1 cellular context compared by ENCODE assay signal in the genomic region with DNA sequence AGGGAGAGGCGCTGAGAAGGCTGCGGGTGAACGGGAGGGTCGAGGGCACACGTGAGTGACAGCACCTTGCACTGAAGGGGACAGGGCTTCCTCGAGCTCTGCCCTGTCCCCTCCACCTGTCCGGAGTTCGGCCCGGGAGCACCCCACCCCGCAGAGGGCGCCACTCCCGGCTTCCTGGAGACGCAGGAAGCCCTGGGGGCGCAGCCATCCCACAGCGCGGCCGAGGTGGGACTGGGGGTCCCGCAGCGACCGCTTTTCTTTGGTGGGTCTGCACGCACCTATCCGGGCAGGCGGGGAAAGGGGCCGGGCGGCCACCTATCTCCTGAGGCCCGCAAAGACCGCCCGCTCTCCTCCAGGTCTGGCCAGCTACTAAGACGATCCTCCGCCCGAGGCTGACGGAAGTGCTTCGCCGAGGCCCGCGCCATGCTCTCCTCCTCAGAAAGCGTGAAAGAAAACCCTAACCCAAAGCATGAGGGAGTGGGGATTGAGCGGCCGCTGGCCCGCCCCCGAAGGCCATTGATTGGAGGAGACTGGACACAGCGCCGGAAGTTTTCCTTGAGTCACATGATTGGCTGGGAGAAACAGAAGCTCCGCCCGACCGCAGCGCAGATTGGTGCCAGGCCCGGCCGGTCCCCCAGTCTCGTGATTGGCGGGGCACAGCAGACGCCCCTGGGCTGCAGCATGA.
TF ChIP-seq lines count a peak whose summit lies in the region.

No MANE protein-coding gene starts in this region.

TF ChIP-seq in HepG2, 621 proteins besides CTCF, POLR2A, EP300 and RAD21 (continued from another document and continues in another):
- TF ChIP-seq, protein P1, sequence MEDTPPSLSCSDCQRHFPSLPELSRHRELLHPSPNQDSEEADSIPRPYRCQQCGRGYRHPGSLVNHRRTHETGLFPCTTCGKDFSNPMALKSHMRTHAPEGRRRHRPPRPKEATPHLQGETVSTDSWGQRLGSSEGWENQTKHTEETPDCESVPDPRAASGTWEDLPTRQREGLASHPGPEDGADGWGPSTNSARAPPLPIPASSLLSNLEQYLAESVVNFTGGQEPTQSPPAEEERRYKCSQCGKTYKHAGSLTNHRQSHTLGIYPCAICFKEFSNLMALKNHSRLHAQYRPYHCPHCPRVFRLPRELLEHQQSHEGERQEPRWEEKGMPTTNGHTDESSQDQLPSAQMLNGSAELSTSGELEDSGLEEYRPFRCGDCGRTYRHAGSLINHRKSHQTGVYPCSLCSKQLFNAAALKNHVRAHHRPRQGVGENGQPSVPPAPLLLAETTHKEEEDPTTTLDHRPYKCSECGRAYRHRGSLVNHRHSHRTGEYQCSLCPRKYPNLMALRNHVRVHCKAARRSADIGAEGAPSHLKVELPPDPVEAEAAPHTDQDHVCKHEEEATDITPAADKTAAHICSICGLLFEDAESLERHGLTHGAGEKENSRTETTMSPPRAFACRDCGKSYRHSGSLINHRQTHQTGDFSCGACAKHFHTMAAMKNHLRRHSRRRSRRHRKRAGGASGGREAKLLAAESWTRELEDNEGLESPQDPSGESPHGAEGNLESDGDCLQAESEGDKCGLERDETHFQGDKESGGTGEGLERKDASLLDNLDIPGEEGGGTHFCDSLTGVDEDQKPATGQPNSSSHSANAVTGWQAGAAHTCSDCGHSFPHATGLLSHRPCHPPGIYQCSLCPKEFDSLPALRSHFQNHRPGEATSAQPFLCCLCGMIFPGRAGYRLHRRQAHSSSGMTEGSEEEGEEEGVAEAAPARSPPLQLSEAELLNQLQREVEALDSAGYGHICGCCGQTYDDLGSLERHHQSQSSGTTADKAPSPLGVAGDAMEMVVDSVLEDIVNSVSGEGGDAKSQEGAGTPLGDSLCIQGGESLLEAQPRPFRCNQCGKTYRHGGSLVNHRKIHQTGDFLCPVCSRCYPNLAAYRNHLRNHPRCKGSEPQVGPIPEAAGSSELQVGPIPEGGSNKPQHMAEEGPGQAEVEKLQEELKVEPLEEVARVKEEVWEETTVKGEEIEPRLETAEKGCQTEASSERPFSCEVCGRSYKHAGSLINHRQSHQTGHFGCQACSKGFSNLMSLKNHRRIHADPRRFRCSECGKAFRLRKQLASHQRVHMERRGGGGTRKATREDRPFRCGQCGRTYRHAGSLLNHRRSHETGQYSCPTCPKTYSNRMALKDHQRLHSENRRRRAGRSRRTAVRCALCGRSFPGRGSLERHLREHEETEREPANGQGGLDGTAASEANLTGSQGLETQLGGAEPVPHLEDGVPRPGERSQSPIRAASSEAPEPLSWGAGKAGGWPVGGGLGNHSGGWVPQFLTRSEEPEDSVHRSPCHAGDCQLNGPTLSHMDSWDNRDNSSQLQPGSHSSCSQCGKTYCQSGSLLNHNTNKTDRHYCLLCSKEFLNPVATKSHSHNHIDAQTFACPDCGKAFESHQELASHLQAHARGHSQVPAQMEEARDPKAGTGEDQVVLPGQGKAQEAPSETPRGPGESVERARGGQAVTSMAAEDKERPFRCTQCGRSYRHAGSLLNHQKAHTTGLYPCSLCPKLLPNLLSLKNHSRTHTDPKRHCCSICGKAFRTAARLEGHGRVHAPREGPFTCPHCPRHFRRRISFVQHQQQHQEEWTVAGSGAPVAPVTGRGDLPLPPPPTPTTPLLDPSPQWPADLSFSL (CRISPR knock-in tag; IDR thresholded peaks at IDR 0.05): no peak
- TF ChIP-seq ZNF850 (CRISPR knock-in tag; conservative IDR thresholded peaks at IDR 0.05): peak; percentile 48; the same call in 1 of the 2 replicates
- TF ChIP-seq BRD4 (CRISPR knock-in tag; IDR thresholded peaks at IDR 0.05): peak; percentile 36; the same call in 1 of the 2 replicates
- peak; percentile 91; the same call in 1 of the 2 replicates for TF ChIP-seq ARID2 (CRISPR knock-in tag; IDR thresholded peaks at IDR 0.05; ENCODE audit: borderline replicate concordance)
- peak; percentile 38; the same call in 1 of the 2 replicates for TF ChIP-seq EED (CRISPR knock-in tag; IDR thresholded peaks at IDR 0.05)
- no peak; the same call in 1 of the 2 replicates for TF ChIP-seq ONECUT2 (CRISPR knock-in tag; IDR thresholded peaks at IDR 0.05)
- peak; percentile 88 for TF ChIP-seq ZNF501 (CRISPR knock-in tag; IDR thresholded peaks at IDR 0.05)
- TF ChIP-seq, protein P2, sequence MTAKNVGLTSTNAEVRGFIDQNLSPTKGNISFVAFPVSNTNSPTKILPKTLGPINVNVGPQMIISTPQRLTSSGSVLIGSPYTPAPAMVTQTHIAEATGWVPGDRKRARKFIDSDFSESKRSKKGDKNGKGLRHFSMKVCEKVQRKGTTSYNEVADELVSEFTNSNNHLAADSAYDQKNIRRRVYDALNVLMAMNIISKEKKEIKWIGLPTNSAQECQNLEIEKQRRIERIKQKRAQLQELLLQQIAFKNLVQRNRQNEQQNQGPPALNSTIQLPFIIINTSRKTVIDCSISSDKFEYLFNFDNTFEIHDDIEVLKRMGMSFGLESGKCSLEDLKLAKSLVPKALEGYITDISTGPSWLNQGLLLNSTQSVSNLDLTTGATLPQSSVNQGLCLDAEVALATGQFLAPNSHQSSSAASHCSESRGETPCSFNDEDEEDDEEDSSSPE (CRISPR knock-in tag; IDR thresholded peaks at IDR 0.05): peak; percentile 87
- peak; percentile 96 for TF ChIP-seq ZNF816 (CRISPR knock-in tag; IDR thresholded peaks at IDR 0.05; ENCODE audit: borderline replicate concordance)
- peak; percentile 23; the same call in 1 of the 2 replicates for TF ChIP-seq TMF1 (CRISPR knock-in tag; IDR thresholded peaks at IDR 0.05; ENCODE audit: low read depth)
- peak; percentile 96; the same call in 1 of the 2 replicates for TF ChIP-seq ZSCAN12 (CRISPR knock-in tag; IDR thresholded peaks at IDR 0.05)
- TF ChIP-seq ZNF772 (CRISPR knock-in tag; IDR thresholded peaks at IDR 0.05): peak; percentile 93
- peak; percentile 87 for TF ChIP-seq ZNF224 (CRISPR knock-in tag; IDR thresholded peaks at IDR 0.05)
- TF ChIP-seq ZNF619 (CRISPR knock-in tag; IDR thresholded peaks at IDR 0.05): peak; percentile 74
- TF ChIP-seq ZNF678 (CRISPR knock-in tag; IDR thresholded peaks at IDR 0.05): peak; percentile 50; the same call in 1 of the 2 replicates
- TF ChIP-seq RAD51 (IDR thresholded peaks at IDR 0.05; ENCODE audit: borderline replicate concordance): peak; percentile 57; the same call in 1 of the 2 replicates
- no peak; the same call in 1 of the 2 replicates for TF ChIP-seq SIN3A (IDR thresholded peaks at IDR 0.05; ENCODE audit: borderline replicate concordance, low read depth, low read length)
- peak; percentile 94 for TF ChIP-seq ZNF782 (CRISPR knock-in tag; IDR thresholded peaks at IDR 0.05; ENCODE audit: borderline replicate concordance)
- TF ChIP-seq, protein P3, sequence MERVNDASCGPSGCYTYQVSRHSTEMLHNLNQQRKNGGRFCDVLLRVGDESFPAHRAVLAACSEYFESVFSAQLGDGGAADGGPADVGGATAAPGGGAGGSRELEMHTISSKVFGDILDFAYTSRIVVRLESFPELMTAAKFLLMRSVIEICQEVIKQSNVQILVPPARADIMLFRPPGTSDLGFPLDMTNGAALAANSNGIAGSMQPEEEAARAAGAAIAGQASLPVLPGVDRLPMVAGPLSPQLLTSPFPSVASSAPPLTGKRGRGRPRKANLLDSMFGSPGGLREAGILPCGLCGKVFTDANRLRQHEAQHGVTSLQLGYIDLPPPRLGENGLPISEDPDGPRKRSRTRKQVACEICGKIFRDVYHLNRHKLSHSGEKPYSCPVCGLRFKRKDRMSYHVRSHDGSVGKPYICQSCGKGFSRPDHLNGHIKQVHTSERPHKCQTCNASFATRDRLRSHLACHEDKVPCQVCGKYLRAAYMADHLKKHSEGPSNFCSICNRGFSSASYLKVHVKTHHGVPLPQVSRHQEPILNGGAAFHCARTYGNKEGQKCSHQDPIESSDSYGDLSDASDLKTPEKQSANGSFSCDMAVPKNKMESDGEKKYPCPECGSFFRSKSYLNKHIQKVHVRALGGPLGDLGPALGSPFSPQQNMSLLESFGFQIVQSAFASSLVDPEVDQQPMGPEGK (CRISPR knock-in tag; IDR thresholded peaks at IDR 0.05): peak; percentile 57
- peak; percentile 91 for TF ChIP-seq HOXA5 (CRISPR knock-in tag; IDR thresholded peaks at IDR 0.05)
- TF ChIP-seq NFIB (CRISPR knock-in tag; IDR thresholded peaks at IDR 0.05; ENCODE audit: borderline replicate concordance): 0 out of 2 replicates have a peak, but pooled peaks have one; percentile 19
- peak; percentile 97 for TF ChIP-seq ELF4 (CRISPR knock-in tag; IDR thresholded peaks at IDR 0.05; ENCODE audit: borderline replicate concordance)
- peak; percentile 80; the same call in 1 of the 2 replicates for TF ChIP-seq PRMT3 (CRISPR knock-in tag; IDR thresholded peaks at IDR 0.05; ENCODE audit: borderline replicate concordance, low read depth)
- peak; percentile 90 for TF ChIP-seq SALL1 (CRISPR knock-in tag; IDR thresholded peaks at IDR 0.05)
- peak; percentile 69 for TF ChIP-seq SP5 (CRISPR knock-in tag; IDR thresholded peaks at IDR 0.05; ENCODE audit: borderline replicate concordance, low read depth)
- TF ChIP-seq ZNF382 (CRISPR knock-in tag; IDR thresholded peaks at IDR 0.05; ENCODE audit: borderline replicate concordance): no peak
- peak; percentile 94 for TF ChIP-seq ZNF543 (CRISPR knock-in tag; IDR thresholded peaks at IDR 0.05)
- TF ChIP-seq, protein P4, sequence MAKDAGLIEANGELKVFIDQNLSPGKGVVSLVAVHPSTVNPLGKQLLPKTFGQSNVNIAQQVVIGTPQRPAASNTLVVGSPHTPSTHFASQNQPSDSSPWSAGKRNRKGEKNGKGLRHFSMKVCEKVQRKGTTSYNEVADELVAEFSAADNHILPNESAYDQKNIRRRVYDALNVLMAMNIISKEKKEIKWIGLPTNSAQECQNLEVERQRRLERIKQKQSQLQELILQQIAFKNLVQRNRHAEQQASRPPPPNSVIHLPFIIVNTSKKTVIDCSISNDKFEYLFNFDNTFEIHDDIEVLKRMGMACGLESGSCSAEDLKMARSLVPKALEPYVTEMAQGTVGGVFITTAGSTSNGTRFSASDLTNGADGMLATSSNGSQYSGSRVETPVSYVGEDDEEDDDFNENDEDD (CRISPR knock-in tag; IDR thresholded peaks at IDR 0.05; ENCODE audit: borderline replicate concordance): peak; percentile 91
- TF ChIP-seq, protein P5, sequence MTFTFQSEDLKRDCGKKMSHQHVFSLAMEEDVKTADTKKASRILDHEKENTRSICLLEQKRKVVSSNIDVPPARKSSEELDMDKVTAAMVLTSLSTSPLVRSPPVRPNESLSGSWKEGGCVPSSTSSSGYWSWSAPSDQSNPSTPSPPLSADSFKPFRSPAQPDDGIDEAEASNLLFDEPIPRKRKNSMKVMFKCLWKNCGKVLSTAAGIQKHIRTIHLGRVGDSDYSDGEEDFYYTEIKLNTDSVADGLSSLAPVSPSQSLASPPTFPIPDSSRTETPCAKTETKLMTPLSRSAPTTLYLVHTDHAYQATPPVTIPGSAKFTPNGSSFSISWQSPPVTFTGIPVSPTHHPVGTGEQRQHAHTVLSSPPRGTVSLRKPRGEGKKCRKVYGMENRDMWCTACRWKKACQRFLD (CRISPR knock-in tag; IDR thresholded peaks at IDR 0.05; ENCODE audit: borderline replicate concordance): peak; percentile 93
- TF ChIP-seq YEATS4 (CRISPR knock-in tag; IDR thresholded peaks at IDR 0.05; ENCODE audit: borderline replicate concordance): peak; percentile 94
- peak; percentile 94 for TF ChIP-seq ZNF747 (CRISPR knock-in tag; IDR thresholded peaks at IDR 0.05; ENCODE audit: borderline replicate concordance)
- TF ChIP-seq ZNF30 (CRISPR knock-in tag; IDR thresholded peaks at IDR 0.05): peak; percentile 76; the same call in 1 of the 2 replicates
- TF ChIP-seq ZNF616 (CRISPR knock-in tag; IDR thresholded peaks at IDR 0.05; ENCODE audit: low read depth): peak; percentile 73
- TF ChIP-seq MIER3 (CRISPR knock-in tag; IDR thresholded peaks at IDR 0.05; ENCODE audit: borderline replicate concordance): peak; percentile 72; the same call in 1 of the 2 replicates
- peak; percentile 97; the same call in 1 of the 2 replicates for TF ChIP-seq ZNF607 (CRISPR knock-in tag; IDR thresholded peaks at IDR 0.05; ENCODE audit: borderline replicate concordance)
- peak; percentile 12; the same call in 1 of the 2 replicates for TF ChIP-seq HNF4G (IDR thresholded peaks at IDR 0.05; ENCODE audit: borderline replicate concordance, low read depth, low read length)
- TF ChIP-seq HNF4G (CRISPR knock-in tag; IDR thresholded peaks at IDR 0.05; ENCODE audit: borderline replicate concordance, low read depth): peak; percentile 12; the same call in 1 of the 2 replicates
- TF ChIP-seq FOXC1 (CRISPR knock-in tag; IDR thresholded peaks at IDR 0.05; ENCODE audit: borderline replicate concordance): peak; percentile 65; the same call in 1 of the 2 replicates
- TF ChIP-seq, protein P6, sequence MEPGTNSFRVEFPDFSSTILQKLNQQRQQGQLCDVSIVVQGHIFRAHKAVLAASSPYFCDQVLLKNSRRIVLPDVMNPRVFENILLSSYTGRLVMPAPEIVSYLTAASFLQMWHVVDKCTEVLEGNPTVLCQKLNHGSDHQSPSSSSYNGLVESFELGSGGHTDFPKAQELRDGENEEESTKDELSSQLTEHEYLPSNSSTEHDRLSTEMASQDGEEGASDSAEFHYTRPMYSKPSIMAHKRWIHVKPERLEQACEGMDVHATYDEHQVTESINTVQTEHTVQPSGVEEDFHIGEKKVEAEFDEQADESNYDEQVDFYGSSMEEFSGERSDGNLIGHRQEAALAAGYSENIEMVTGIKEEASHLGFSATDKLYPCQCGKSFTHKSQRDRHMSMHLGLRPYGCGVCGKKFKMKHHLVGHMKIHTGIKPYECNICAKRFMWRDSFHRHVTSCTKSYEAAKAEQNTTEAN (CRISPR knock-in tag; conservative IDR thresholded peaks at IDR 0.05): peak; percentile 95
- TF ChIP-seq, protein P7, sequence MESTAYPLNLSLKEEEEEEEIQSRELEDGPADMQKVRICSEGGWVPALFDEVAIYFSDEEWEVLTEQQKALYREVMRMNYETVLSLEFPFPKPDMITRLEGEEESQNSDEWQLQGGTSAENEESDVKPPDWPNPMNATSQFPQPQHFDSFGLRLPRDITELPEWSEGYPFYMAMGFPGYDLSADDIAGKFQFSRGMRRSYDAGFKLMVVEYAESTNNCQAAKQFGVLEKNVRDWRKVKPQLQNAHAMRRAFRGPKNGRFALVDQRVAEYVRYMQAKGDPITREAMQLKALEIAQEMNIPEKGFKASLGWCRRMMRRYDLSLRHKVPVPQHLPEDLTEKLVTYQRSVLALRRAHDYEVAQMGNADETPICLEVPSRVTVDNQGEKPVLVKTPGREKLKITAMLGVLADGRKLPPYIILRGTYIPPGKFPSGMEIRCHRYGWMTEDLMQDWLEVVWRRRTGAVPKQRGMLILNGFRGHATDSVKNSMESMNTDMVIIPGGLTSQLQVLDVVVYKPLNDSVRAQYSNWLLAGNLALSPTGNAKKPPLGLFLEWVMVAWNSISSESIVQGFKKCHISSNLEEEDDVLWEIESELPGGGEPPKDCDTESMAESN (CRISPR knock-in tag; conservative IDR thresholded peaks at IDR 0.05): peak; percentile 15
- peak; percentile 65 for TF ChIP-seq RFX5 (IDR thresholded peaks at IDR 0.05; ENCODE audit: low read depth, low read length)
- TF ChIP-seq FOXP1 (IDR thresholded peaks at IDR 0.05): no peak
- TF ChIP-seq FOXP1 (CRISPR knock-in tag; IDR thresholded peaks at IDR 0.05): 0 out of 2 replicates have a peak, but pooled peaks have one; percentile 17
- TF ChIP-seq, protein P8, sequence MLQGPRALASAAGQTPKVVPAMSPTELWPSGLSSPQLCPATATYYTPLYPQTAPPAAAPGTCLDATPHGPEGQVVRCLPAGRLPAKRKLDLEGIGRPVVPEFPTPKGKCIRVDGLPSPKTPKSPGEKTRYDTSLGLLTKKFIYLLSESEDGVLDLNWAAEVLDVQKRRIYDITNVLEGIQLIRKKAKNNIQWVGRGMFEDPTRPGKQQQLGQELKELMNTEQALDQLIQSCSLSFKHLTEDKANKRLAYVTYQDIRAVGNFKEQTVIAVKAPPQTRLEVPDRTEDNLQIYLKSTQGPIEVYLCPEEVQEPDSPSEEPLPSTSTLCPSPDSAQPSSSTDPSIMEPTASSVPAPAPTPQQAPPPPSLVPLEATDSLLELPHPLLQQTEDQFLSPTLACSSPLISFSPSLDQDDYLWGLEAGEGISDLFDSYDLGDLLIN (CRISPR knock-in tag; IDR thresholded peaks at IDR 0.05; ENCODE audit: borderline replicate concordance): peak; percentile 91; the same call in 1 of the 2 replicates
- TF ChIP-seq ZNF672 (CRISPR knock-in tag; IDR thresholded peaks at IDR 0.05): peak; percentile 62; the same call in 1 of the 2 replicates
